In genomic region chr3:138186803-138187295, GRCh38 we compare ENCODE assay signal across 1 cellular context.
TF ChIP-seq lines count a peak whose summit lies in the region.

No MANE protein-coding gene starts in this region.

TF ChIP-seq in HepG2, 621 proteins besides CTCF, POLR2A, EP300 and RAD21:
- TF ChIP-seq ZNF510 (CRISPR knock-in tag; IDR thresholded peaks at IDR 0.05; ENCODE audit: low read depth): peak; percentile 50; the same call in 1 of the 2 replicates
- 0 out of 2 replicates have a peak, but pooled peaks have one; percentile 15 for TF ChIP-seq MXD4 (CRISPR knock-in tag; IDR thresholded peaks at IDR 0.05)
- TF ChIP-seq TRAFD1 (CRISPR knock-in tag; IDR thresholded peaks at IDR 0.05; ENCODE audit: borderline replicate concordance): no peak
- 0 out of 2 replicates have a peak, but pooled peaks have one; percentile 7 for TF ChIP-seq ZNF292 (CRISPR knock-in tag; IDR thresholded peaks at IDR 0.05; ENCODE audit: borderline replicate concordance, low read depth)
- TF ChIP-seq ZFP36L1 (CRISPR knock-in tag; IDR thresholded peaks at IDR 0.05): 0 out of 2 replicates have a peak, but pooled peaks have one; percentile 25
- TF ChIP-seq ZNF496 (CRISPR knock-in tag; IDR thresholded peaks at IDR 0.05; ENCODE audit: insufficient replicate concordance): no peak
- TF ChIP-seq ZNF337 (CRISPR knock-in tag; IDR thresholded peaks at IDR 0.05; ENCODE audit: borderline replicate concordance, low read depth): 0 out of 2 replicates have a peak, but pooled peaks have one; percentile 9
- TF ChIP-seq NR2C2 (CRISPR knock-in tag; IDR thresholded peaks at IDR 0.05; ENCODE audit: borderline replicate concordance): no peak
- no peak for TF ChIP-seq ZNF839 (CRISPR knock-in tag; IDR thresholded peaks at IDR 0.05; ENCODE audit: borderline replicate concordance)
- TF ChIP-seq SRSF1 (optimal IDR thresholded peaks at IDR 0.05; ENCODE audit: low read depth, low read length): peak; percentile 9
- TF ChIP-seq BHLHE40 (IDR thresholded peaks at IDR 0.05; ENCODE audit: low read length): no peak
- TF ChIP-seq GATAD1 (CRISPR knock-in tag; IDR thresholded peaks at IDR 0.05): no peak
- 0 out of 2 replicates have a peak, but pooled peaks have one; percentile 1 for TF ChIP-seq ISL2 (CRISPR knock-in tag; IDR thresholded peaks at IDR 0.05)
- TF ChIP-seq GMEB2 (CRISPR knock-in tag; IDR thresholded peaks at IDR 0.05; ENCODE audit: low read depth): no peak
- TF ChIP-seq HNRNPLL (IDR thresholded peaks at IDR 0.05; ENCODE audit: low read depth, low read length, poor library complexity, severe bottlenecking): peak; percentile 100
- peak; percentile 81 for TF ChIP-seq ZNF317 (CRISPR knock-in tag; IDR thresholded peaks at IDR 0.05)
- TF ChIP-seq POGZ (CRISPR knock-in tag; IDR thresholded peaks at IDR 0.05): 0 out of 2 replicates have a peak, but pooled peaks have one; percentile 2
- no peak for TF ChIP-seq IKZF4 (CRISPR knock-in tag; IDR thresholded peaks at IDR 0.05; ENCODE audit: borderline replicate concordance, low read depth, not compliant biosample characterization)
- no peak for TF ChIP-seq FUBP1 (CRISPR knock-in tag; IDR thresholded peaks at IDR 0.05; ENCODE audit: borderline replicate concordance)
- peak; percentile 75; the same call in 1 of the 2 replicates for TF ChIP-seq DRAP1 (CRISPR knock-in tag; IDR thresholded peaks at IDR 0.05)
- no peak for TF ChIP-seq PRDM10 (CRISPR knock-in tag; IDR thresholded peaks at IDR 0.05; ENCODE audit: low read depth)
- 0 out of 2 replicates have a peak, but pooled peaks have one; percentile 14 for TF ChIP-seq SP5 (CRISPR knock-in tag; IDR thresholded peaks at IDR 0.05; ENCODE audit: borderline replicate concordance, low read depth)
- TF ChIP-seq DDIT3 (CRISPR knock-in tag; IDR thresholded peaks at IDR 0.05): no peak
- no peak for TF ChIP-seq ZNF17 (CRISPR knock-in tag; IDR thresholded peaks at IDR 0.05)
- TF ChIP-seq FOSL2 (CRISPR knock-in tag; IDR thresholded peaks at IDR 0.05): no peak
- peak; percentile 99 for TF ChIP-seq NAIF1 (CRISPR knock-in tag; IDR thresholded peaks at IDR 0.05; ENCODE audit: borderline replicate concordance)
- TF ChIP-seq ZNF670 (CRISPR knock-in tag; IDR thresholded peaks at IDR 0.05; ENCODE audit: borderline replicate concordance): no peak; the same call in 1 of the 2 replicates
- TF ChIP-seq MNT (IDR thresholded peaks at IDR 0.05): no peak
- peak; percentile 20 for TF ChIP-seq TBL1XR1 (IDR thresholded peaks at IDR 0.05; ENCODE audit: borderline replicate concordance, low read length, partially characterized antibody)
- peak; percentile 38 for TF ChIP-seq TEAD3 (CRISPR knock-in tag; optimal IDR thresholded peaks at IDR 0.05; ENCODE audit: borderline replicate concordance)
- 0 out of 2 replicates have a peak, but pooled peaks have one; percentile 21 for TF ChIP-seq SNAI1 (CRISPR knock-in tag; IDR thresholded peaks at IDR 0.05; ENCODE audit: borderline replicate concordance)
- TF ChIP-seq ZNF547 (CRISPR knock-in tag; IDR thresholded peaks at IDR 0.05): 0 out of 2 replicates have a peak, but pooled peaks have one; percentile 4
- TF ChIP-seq NKX3-1 (CRISPR knock-in tag; IDR thresholded peaks at IDR 0.05): 0 out of 2 replicates have a peak, but pooled peaks have one; percentile 31
- peak; percentile 1; the same call in 1 of the 2 replicates for TF ChIP-seq ZNF205 (CRISPR knock-in tag; IDR thresholded peaks at IDR 0.05)
- 0 out of 2 replicates have a peak, but pooled peaks have one; percentile 26 for TF ChIP-seq ZNF558 (CRISPR knock-in tag; IDR thresholded peaks at IDR 0.05; ENCODE audit: borderline replicate concordance)
- peak; percentile 12 for TF ChIP-seq PHF21A (CRISPR knock-in tag; IDR thresholded peaks at IDR 0.05)
